ENCODE assay signal across 6 cellular contexts in the genomic region with DNA sequence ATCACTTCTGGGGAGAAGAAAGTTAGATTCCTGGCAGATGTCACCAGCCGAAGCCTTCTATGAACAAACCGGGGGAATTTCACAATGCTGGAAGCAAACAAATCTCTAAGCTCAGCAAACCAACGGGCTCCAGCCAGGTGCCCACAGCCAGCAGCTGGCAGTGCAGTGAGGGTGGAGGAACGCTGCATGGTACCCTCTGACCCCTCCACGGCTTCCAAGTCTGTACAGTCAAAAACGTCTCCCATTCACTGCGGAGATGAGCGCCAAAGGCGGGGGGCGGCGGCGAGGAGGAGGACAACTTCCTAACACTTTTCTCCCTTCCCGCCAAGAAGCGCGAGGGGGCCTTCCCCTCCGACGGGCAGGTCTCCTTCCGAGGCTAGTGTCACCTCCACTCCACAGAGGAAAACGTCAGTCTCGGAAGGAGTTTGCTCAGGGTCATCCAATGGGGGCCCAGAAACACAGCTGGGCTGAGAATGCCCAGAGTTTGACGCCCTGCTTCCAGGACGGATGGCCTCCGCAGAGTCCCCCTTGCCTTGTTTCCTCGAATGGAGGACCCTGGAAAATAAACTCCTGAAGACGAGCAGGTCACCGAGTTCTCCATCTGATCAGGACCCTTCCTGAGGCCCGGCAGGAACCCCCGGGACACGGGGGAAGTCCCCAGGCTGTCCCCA.
A peak's percentile ranks its signal among the peaks of the same experiment; 100 is the strongest.
DNase-seq lines count a peak whose midpoint lies in the region; ATAC-seq lines count a peak whose summit lies in the region.

No MANE protein-coding gene starts in this region.

- no peaks in the 10 kb centered on the region for H3K9me3 ChIP-seq in mucosa of stomach (ENCODE audit: control insufficient read depth, low read length)

- no peak for ATAC-seq in activated naive CD8-positive, alpha-beta T cell treated with anti-CD3 and anti-CD28 coated beads, Interleukin-2, amount 50 U/mL, for 24 hours

- peak overlapping the region; percentile 89 for H3K4me3 ChIP-seq in mucosa of stomach (ENCODE audit: low read length)

- no peaks in the 10 kb centered on the region for H3K9me3 Mint-ChIP-seq in activated naive CD8-positive, alpha-beta T cell treated with anti-CD3 and anti-CD28 coated beads, Interleukin-2, amount 50 U/mL, for 24 hours

- H3K27ac Mint-ChIP-seq in activated naive CD8-positive, alpha-beta T cell treated with anti-CD3 and anti-CD28 coated beads, Interleukin-2, amount 50 U/mL, for 24 hours: peak overlapping the region; percentile 82

- H3K27me3 ChIP-seq in mucosa of stomach (ENCODE audit: control insufficient read depth, insufficient read depth, low read length): no peaks in the 10 kb centered on the region

- peaks cover 22% of the 10 kb centered on the region for H3K36me3 Mint-ChIP-seq in activated naive CD8-positive, alpha-beta T cell treated with anti-CD3 and anti-CD28 coated beads, Interleukin-2, amount 50 U/mL, for 24 hours (ENCODE audit: low read depth)

- peak; percentile 65 for DNase-seq in stimulated activated CD4-positive, alpha-beta T cell treated with anti-CD3 and anti-CD28 coated beads, Interleukin-15, amount 100 ng/mL, for 24 hours
- no peak for DNase-seq in stimulated activated CD4-positive, alpha-beta T cell treated with anti-CD3 and anti-CD28 coated beads, Interleukin-12 subunit alpha, Interleukin-12 subunit beta, amount 100 ng/mL, for 4 hours
- DNase-seq in activated naive CD8-positive, alpha-beta T cell treated with anti-CD3 and anti-CD28 coated beads, Interleukin-2, amount 50 U/mL, for 24 hours: peak; percentile 65
- DNase-seq in DMS153 (lab: John Stamatoyannopoulos, UW) (no peak), nucleus accumbens (lab: John Stamatoyannopoulos, UW) (no peak)

- peak overlapping the region; percentile 97 for H3K9ac ChIP-seq in mucosa of stomach (ENCODE audit: low read length)

- H3K4me3 Mint-ChIP-seq in activated naive CD8-positive, alpha-beta T cell treated with anti-CD3 and anti-CD28 coated beads, Interleukin-2, amount 50 U/mL, for 24 hours: peak overlapping the region; percentile 96

- no peaks in the 10 kb centered on the region for H3K36me3 ChIP-seq in mucosa of stomach (ENCODE audit: control insufficient read depth, insufficient read depth, low read length)

- H3K4me1 Mint-ChIP-seq in activated naive CD8-positive, alpha-beta T cell treated with anti-CD3 and anti-CD28 coated beads, Interleukin-2, amount 50 U/mL, for 24 hours: peaks cover 47% of the 10 kb centered on the region

- no peaks in the 10 kb centered on the region for H3K27me3 Mint-ChIP-seq in activated naive CD8-positive, alpha-beta T cell treated with anti-CD3 and anti-CD28 coated beads, Interleukin-2, amount 50 U/mL, for 24 hours

- H3K4me1 ChIP-seq in mucosa of stomach (ENCODE audit: control insufficient read depth, insufficient read depth, low read length): peaks cover 61% of the 10 kb centered on the region

Comparison
In these comparisons a context has a peak if more than half of its experiments do, and no peak if none do; other contexts are left out.
1. DNase-seq: peak in stimulated activated CD4-positive, alpha-beta T cell treated with anti-CD3 and anti-CD28 coated beads, Interleukin-15, amount 100 ng/mL, for 24 hours (single experiment) and activated naive CD8-positive, alpha-beta T cell treated with anti-CD3 and anti-CD28 coated beads, Interleukin-2, amount 50 U/mL, for 24 hours (single experiment); none in stimulated activated CD4-positive, alpha-beta T cell treated with anti-CD3 and anti-CD28 coated beads, Interleukin-12 subunit alpha, Interleukin-12 subunit beta, amount 100 ng/mL, for 4 hours (single experiment), DMS153 (single experiment) and nucleus accumbens (0 of 56).